Comparison of ENCODE assay signal across 8 cellular contexts in the genomic region with DNA sequence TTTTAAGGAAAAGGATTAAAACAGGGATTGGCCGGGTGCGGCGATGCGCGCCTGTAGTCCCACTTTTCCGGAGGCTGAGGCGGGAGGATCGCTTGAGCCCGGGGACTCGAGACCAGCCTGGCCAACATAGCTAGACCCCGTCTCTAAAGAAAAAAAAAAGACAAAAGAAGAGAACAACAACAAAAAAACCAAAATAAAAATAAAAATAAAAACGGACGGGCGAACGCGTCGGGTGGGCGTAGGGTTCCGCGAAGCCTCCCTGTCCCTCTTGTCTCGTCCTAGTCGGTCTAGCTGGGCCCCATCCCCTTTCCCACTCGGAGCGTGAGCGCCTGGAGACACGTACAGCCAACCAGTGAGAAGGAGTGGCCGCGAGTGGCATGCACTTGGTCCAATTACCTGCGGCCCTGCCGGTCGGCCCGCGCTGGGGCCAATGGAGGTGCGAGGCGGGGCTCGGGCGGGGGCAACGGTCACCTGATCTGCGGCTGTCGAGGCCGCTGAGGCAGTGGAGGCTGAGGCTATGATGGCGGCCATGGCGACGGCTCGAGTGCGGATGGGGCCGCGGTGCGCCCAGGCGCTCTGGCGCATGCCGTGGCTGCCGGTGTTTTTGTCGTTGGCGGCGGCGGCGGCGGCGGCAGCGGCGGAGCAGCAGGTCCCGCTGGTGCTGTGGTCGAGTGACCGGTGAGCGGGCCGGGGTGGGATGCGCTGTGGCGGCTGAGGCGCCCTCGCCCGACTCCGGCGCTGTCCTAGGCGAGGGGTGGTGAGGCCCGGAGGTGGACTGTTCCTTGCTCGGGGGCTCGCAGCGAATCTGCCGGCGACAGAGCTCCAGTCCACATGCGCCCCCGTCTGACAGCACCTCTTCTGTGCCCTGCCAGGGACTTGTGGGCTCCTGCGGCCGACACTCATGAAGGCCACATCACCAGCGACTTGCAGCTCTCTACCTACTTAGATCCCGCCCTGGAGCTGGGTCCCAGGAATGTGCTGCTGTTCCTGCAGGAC. TPM values are rescaled to one million over a fixed set of nuclear protein-coding genes. Genes with fewer than 3 reads are reported as not detected.
DNase-seq lines count a peak whose midpoint lies in the region; ATAC-seq and TF ChIP-seq lines count a peak whose summit lies in the region.

A gene with protein sequence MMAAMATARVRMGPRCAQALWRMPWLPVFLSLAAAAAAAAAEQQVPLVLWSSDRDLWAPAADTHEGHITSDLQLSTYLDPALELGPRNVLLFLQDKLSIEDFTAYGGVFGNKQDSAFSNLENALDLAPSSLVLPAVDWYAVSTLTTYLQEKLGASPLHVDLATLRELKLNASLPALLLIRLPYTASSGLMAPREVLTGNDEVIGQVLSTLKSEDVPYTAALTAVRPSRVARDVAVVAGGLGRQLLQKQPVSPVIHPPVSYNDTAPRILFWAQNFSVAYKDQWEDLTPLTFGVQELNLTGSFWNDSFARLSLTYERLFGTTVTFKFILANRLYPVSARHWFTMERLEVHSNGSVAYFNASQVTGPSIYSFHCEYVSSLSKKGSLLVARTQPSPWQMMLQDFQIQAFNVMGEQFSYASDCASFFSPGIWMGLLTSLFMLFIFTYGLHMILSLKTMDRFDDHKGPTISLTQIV (plus strand): TSS at position 502 of the 996 bp plus-strand sequence. CDS start 16 bp downstream, at position 518.

- H3K27ac ChIP-seq in foreskin keratinocyte (no peak within 1 kb of the TSS), subcutaneous abdominal adipose tissue (ENCODE audit: low read depth, low read length) (peak within 1 kb of the TSS; percentile 62)

- H3K27me3 ChIP-seq in H7 (ENCODE audit: control insufficient read depth, insufficient read depth, low read length): no peaks in the 10 kb centered on the region
- H3K27me3 ChIP-seq in foreskin keratinocyte: no peaks in the 10 kb centered on the region
- H3K27me3 ChIP-seq in neuron (ENCODE audit: insufficient read depth, low read length): no peaks in the 10 kb centered on the region
- peaks cover 0 to 13% (median 2%) of the 10 kb centered on the region in 5 donors for H3K27me3 ChIP-seq in subcutaneous abdominal adipose tissue (ENCODE audit: control insufficient read depth in 5 of 5, insufficient read depth in 4 of 5, low read length in 5 of 5)

- H3K9me3 ChIP-seq in ES-I3 (ENCODE audit: control insufficient read depth, insufficient read depth, low read length) (no peaks in the 10 kb centered on the region; the same call in 1 of the 2 replicates), neuron (ENCODE audit: low read length) (no peaks in the 10 kb centered on the region), subcutaneous abdominal adipose tissue (ENCODE audit: control insufficient read depth in 5 of 5, low read length in 5 of 5) (no peaks in the 10 kb centered on the region)

- H3K36me3 ChIP-seq in ES-I3 (ENCODE audit: insufficient read depth, low read length): no peaks in the 10 kb centered on the region
- H3K36me3 ChIP-seq in H7 (replicated peaks; ENCODE audit: control insufficient read depth, insufficient read depth, low read length): no peaks in the 10 kb centered on the region; the same call in 1 of the 2 replicates
- peaks cover 13% of the 10 kb centered on the region for H3K36me3 ChIP-seq in neuron (ENCODE audit: insufficient read depth, low read length)
- H3K36me3 ChIP-seq in subcutaneous abdominal adipose tissue (ENCODE audit: control insufficient read depth in 5 of 5, insufficient read depth in 5 of 5, low read length in 5 of 5): peaks cover 0 to 19% (median 17%) of the 10 kb centered on the region in 5 donors

- H3K4me1 ChIP-seq in ES-I3 (ENCODE audit: insufficient read depth, low read length) (peaks cover 8% of the 10 kb centered on the region), foreskin keratinocyte (no peaks in the 10 kb centered on the region), neuron (ENCODE audit: insufficient read depth, low read length) (peaks cover 2% of the 10 kb centered on the region), subcutaneous abdominal adipose tissue (ENCODE audit: control insufficient read depth in 5 of 5, insufficient read depth in 5 of 5, low read length in 5 of 5) (peaks cover 6 to 38% (median 26%) of the 10 kb centered on the region in 5 donors)

- H2AFZ ChIP-seq in neuron (ENCODE audit: low read depth, low read length): no peak within 1 kb of the TSS

- H3K9ac ChIP-seq in ES-I3 (ENCODE audit: low read depth, low read length): peak within 1 kb of the TSS; percentile 54; the same call in 1 of the 2 replicates
- peak within 1 kb of the TSS in 4 of 5 donors; percentile 25 to 74 (median 51) for H3K9ac ChIP-seq in subcutaneous abdominal adipose tissue (ENCODE audit: low read length in 5 of 5)

- peak; percentile 98 for ATAC-seq in foreskin keratinocyte

- DNase-seq in H7 (peak; percentile 96), M059J (ENCODE audit: low read depth) (peak; percentile 97), SIG-M5 treated with dmso at 0.1 percent for 504 hours (lab: John Stamatoyannopoulos, UW; ENCODE audit: unreplicated experiment) (peak; percentile 90), foreskin keratinocyte (peak; percentile 67 to 80)
- peak; percentile 80 for DNase-seq in activated gamma-delta T cell treated with anti-CD3 and anti-CD28 coated beads, Interleukin-2, amount 50 U/mL, for 16 hours (ENCODE audit: low read depth)

- H3K4me3 ChIP-seq in H7 (ENCODE audit: insufficient read depth, low read depth, low read length): peak within 1 kb of the TSS; percentile 57
- H3K4me3 ChIP-seq in neuron (ENCODE audit: low read length): peak within 1 kb of the TSS; percentile 60
- peak within 1 kb of the TSS; percentile 69 to 77 (median 74) for H3K4me3 ChIP-seq in subcutaneous abdominal adipose tissue (ENCODE audit: low read depth in 1 of 5, low read length in 5 of 5)

- peak; percentile 16 for TF ChIP-seq CTCF in foreskin keratinocyte (conservative IDR thresholded peaks at IDR 0.05)

RNA-seq across cellular contexts. Expression of the gene that starts here (rescaled TPM):
- 31.4 and 48.8 TPM in 2 replicates for total RNA-seq in H7 (2014; rRNA removed; shearing (Covaris generic))
- total RNA-seq in M059J (2014; rRNA removed; shearing (Covaris generic)): 123 and 144 TPM in 2 replicates
- total RNA-seq in foreskin keratinocyte: 44.3 and 51.0 TPM in 2 replicates
- polyA plus RNA-seq in foreskin keratinocyte: 64.2 and 67.0 TPM in 2 replicates
